29 cellular contexts compared by ENCODE assay signal in the genomic region with DNA sequence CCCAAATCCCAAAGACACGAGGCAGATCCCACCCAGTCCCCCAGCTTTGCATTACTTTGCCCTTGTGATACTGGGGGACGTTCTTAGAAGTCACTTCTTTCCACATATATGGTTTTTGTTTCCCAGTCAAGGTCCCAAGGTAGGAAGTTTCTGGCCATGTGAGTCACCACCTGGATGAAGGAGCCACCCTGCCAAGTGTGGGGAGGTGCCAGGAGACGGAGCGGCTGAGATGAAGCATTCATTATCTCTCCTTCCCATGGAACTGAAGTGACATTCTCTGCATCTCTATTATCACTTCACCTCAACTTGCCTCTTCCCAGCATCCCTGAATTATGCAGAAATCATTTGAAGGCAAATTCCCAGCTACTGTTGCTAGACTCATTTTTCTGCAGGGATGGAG.
"Had no signal": no experiment of that assay in that cellular context is flagged by ENCODE, and none has a peak within 500 bp of the region (broad histone marks: within the 10 kb centered on the region; RNA-seq: fewer than 3 reads in every experiment).

No MANE protein-coding gene starts in this region.

- ATAC-seq: activated naive CD4-positive, alpha-beta T cell treated with anti-CD3 and anti-CD28 coated beads, Interleukin-2, amount 50 U/mL, for 72 hours; activated T-cell treated with anti-CD3 and anti-CD28 coated beads, Interleukin-2, amount 50 U/mL, for 72 hours; effector memory CD8-positive, alpha-beta T cell; esophagus mucosa; gastrocnemius medialis; WTC11 had no signal

- H3K4me1 ChIP-seq: ascending aorta, gastrocnemius medialis had no signal

- H3K27me3 ChIP-seq: ascending aorta, brain microvascular endothelial cell, gastrocnemius medialis had no signal

- H3K27ac ChIP-seq: ascending aorta, brain microvascular endothelial cell, gastrocnemius medialis, VCaP had no signal

- H3K9me3 ChIP-seq: ascending aorta, gastrocnemius medialis had no signal

- H3K36me3 ChIP-seq: brain microvascular endothelial cell, gastrocnemius medialis had no signal

- H3K4me3 ChIP-seq: ascending aorta, gastrocnemius medialis had no signal

- DNase-seq: activated CD4-positive, alpha-beta memory T cell treated with anti-CD3 and anti-CD28 coated beads, Interleukin-2, amount 10 ng/mL, durations not matched to agents 7 days and 5 days; activated CD4-positive, alpha-beta T cell treated with anti-CD3 and anti-CD28 coated beads for 1 hour; activated CD4-positive, alpha-beta T cell treated with anti-CD3 and anti-CD28 coated beads for 4 hours; activated CD4-positive, alpha-beta T cell treated with anti-CD3 and anti-CD28 coated beads, Interleukin-2, amount 10 ng/mL, durations not matched to agents 7 days and 5 days; activated CD4-positive, alpha-beta T cell treated with anti-CD3 and anti-CD28 coated beads, Interleukin-2, amount 50 U/mL, for 4 hours; activated CD8-positive, alpha-beta memory T cell treated with anti-CD3 and anti-CD28 coated beads, Interleukin-2, amount 50 U/mL, for 48 hours; activated gamma-delta T cell; activated naive CD4-positive, alpha-beta T cell; activated naive CD4-positive, alpha-beta T cell treated with anti-CD3 and anti-CD28 coated beads, Interleukin-2, amount 10 ng/mL, durations not matched to agents 7 days and 5 days; activated naive CD8-positive, alpha-beta T cell treated with anti-CD3 and anti-CD28 coated beads, Interleukin-2, amount 10 ng/mL, durations not matched to agents 7 days and 5 days; activated T-cell treated with anti-CD3 and anti-CD28 coated beads for 4 hours; activated T-cell treated with anti-CD3 and anti-CD28 coated beads, Interleukin-2, amount 50 U/mL, for 24 hours; activated T-cell treated with anti-CD3 and anti-CD28 coated beads, Interleukin-2, amount 50 U/mL, for 72 hours; brain microvascular endothelial cell; cortex of kidney; dermis blood vessel endothelial cell; effector CD4-positive, alpha-beta T cell; effector memory CD8-positive, alpha-beta T cell; foreskin fibroblast; gastrocnemius medialis; glutamatergic neuron; T-helper 2 cell had no signal

- FAIRE-seq: colon, TTC549 had no signal
